Comparison of ENCODE assay signal across 20 cellular contexts in genomic region chr2:163687213-163687612, GRCh38. TPM values are rescaled to one million over a fixed set of nuclear protein-coding genes. Genes with fewer than 3 reads are reported as not detected.
"Had no signal": no experiment of that assay in that cellular context is flagged by ENCODE, and none has a peak within 500 bp of the region (broad histone marks: within the 10 kb centered on the region; RNA-seq: fewer than 3 reads in every experiment).

No MANE protein-coding gene starts in this region.

- H3K27me3 ChIP-seq: esophagus muscularis mucosa, gastroesophageal sphincter, right lobe of liver, transverse colon had no signal

- H3K9me3 Mint-ChIP-seq: dendritic cell treated with granulocyte-macrophage colony-stimulating factor and Interleukin-4, amounts not matched to agents 40 ng/mL and 50 ng/mL, for 4 days; stimulated activated naive B cell treated with anti-CD40 and anti-IgM and Interleukin-4, amounts not matched to agents 10 μg/mL and 1 μg/mL and 100 μg/mL, for 72 hours had no signal

- H3K4me3 Mint-ChIP-seq: dendritic cell treated with granulocyte-macrophage colony-stimulating factor and Interleukin-4, amounts not matched to agents 40 ng/mL and 50 ng/mL, for 4 days; effector memory CD8-positive, alpha-beta T cell; immature natural killer cell; natural killer cell; stimulated activated naive B cell treated with anti-CD40 and anti-IgM and Interleukin-4, amounts not matched to agents 10 μg/mL and 1 μg/mL and 100 μg/mL, for 72 hours; stimulated activated naive CD8-positive, alpha-beta T cell treated with anti-CD3 and anti-CD28 coated beads, Interleukin-15, amount 100 ng/mL, for 72 hours had no signal

- H3K27me3 Mint-ChIP-seq: dendritic cell treated with granulocyte-macrophage colony-stimulating factor and Interleukin-4, amounts not matched to agents 40 ng/mL and 50 ng/mL, for 4 days; effector memory CD8-positive, alpha-beta T cell; stimulated activated naive B cell treated with anti-CD40 and anti-IgM and Interleukin-4, amounts not matched to agents 10 μg/mL and 1 μg/mL and 100 μg/mL, for 72 hours; stimulated activated naive CD8-positive, alpha-beta T cell treated with anti-CD3 and anti-CD28 coated beads, Interleukin-15, amount 100 ng/mL, for 72 hours had no signal

- H3K27ac Mint-ChIP-seq: dendritic cell treated with granulocyte-macrophage colony-stimulating factor and Interleukin-4, amounts not matched to agents 40 ng/mL and 50 ng/mL, for 4 days; effector memory CD8-positive, alpha-beta T cell; immature natural killer cell; natural killer cell; stimulated activated naive B cell treated with anti-CD40 and anti-IgM and Interleukin-4, amounts not matched to agents 10 μg/mL and 1 μg/mL and 100 μg/mL, for 72 hours; stimulated activated naive CD8-positive, alpha-beta T cell treated with anti-CD3 and anti-CD28 coated beads, Interleukin-15, amount 100 ng/mL, for 72 hours had no signal

- H3K4me1 Mint-ChIP-seq: immature natural killer cell; natural killer cell; stimulated activated naive B cell treated with anti-CD40 and anti-IgM and Interleukin-4, amounts not matched to agents 10 μg/mL and 1 μg/mL and 100 μg/mL, for 72 hours; stimulated activated naive CD8-positive, alpha-beta T cell treated with anti-CD3 and anti-CD28 coated beads, Interleukin-15, amount 100 ng/mL, for 72 hours had no signal

- H3K9me3 ChIP-seq: esophagus muscularis mucosa, gastroesophageal sphincter, prostate gland, right lobe of liver, thoracic aorta, transverse colon had no signal

- H3K36me3 ChIP-seq: esophagus muscularis mucosa, gastroesophageal sphincter, prostate gland, right lobe of liver, thoracic aorta, transverse colon had no signal

- H3K4me3 ChIP-seq: esophagus muscularis mucosa, gastroesophageal sphincter, prostate gland, right lobe of liver, thoracic aorta, transverse colon had no signal

- ATAC-seq: effector memory CD8-positive, alpha-beta T cell; gastroesophageal sphincter; natural killer cell; right lobe of liver; stimulated activated naive B cell treated with anti-CD40 and anti-IgM and Interleukin-4, amounts not matched to agents 10 μg/mL and 1 μg/mL and 100 μg/mL, for 72 hours; stimulated activated naive CD8-positive, alpha-beta T cell treated with anti-CD3 and anti-CD28 coated beads, Interleukin-15, amount 100 ng/mL, for 72 hours had no signal

- DNase-seq: cerebellar nuclear complex; effector memory CD8-positive, alpha-beta T cell; glutamatergic neuron; immature natural killer cell; mammary epithelial cell; natural killer cell; right lobe of liver; stimulated activated CD4-positive, alpha-beta T cell treated with anti-CD3 and anti-CD28 coated beads, Interleukin-2, amount 100 ng/mL, for 24 hours; stimulated activated CD4-positive, alpha-beta T cell treated with anti-CD3 and anti-CD28 coated beads, Interleukin-4, amount 100 ng/mL, for 4 hours; stimulated activated naive B cell treated with anti-CD40 and anti-IgM and Interleukin-4, amounts not matched to agents 10 μg/mL and 1 μg/mL and 100 μg/mL, for 72 hours; stimulated activated naive CD8-positive, alpha-beta T cell treated with anti-CD3 and anti-CD28 coated beads, Interleukin-15, amount 100 ng/mL, for 72 hours; transverse colon had no signal

- H3K4me1 ChIP-seq: prostate gland had no signal

- H3K27ac ChIP-seq: epithelial cell of prostate, esophagus muscularis mucosa, parathyroid adenoma, prostate gland, right lobe of liver, thoracic aorta, transverse colon had no signal

- H3K36me3 Mint-ChIP-seq: immature natural killer cell; natural killer cell; stimulated activated naive B cell treated with anti-CD40 and anti-IgM and Interleukin-4, amounts not matched to agents 10 μg/mL and 1 μg/mL and 100 μg/mL, for 72 hours had no signal

RNA-seq across cellular contexts. Expression of gene FIGN, which starts 48.6 kb away (rescaled TPM):
- total RNA-seq: mononuclear cell, natural killer cell had no signal
- polyA plus RNA-seq: immature natural killer cell had no signal
